18 cellular contexts compared by ENCODE assay signal in the genomic region with DNA sequence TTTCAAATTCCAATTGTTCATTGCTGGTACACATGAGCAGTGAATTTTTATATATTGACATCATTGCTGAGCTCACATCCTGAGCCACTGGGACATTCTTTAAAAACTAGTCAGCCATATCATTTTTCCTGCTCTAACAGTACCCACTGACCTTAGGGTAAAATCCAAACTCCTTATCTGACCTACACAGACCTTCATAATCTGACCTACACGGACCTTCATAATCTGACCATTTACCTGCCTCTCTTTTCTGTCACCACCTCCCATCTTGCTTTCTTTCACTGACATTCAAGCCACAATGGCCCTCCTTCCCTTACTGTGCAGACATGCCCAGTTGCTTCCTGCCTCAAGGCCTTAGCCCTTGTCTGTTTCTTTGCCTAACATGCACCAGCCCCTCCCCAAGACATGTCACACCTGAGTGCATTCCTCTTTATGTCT. TPM values are rescaled to one million over a fixed set of nuclear protein-coding genes. Genes with fewer than 3 reads are reported as not detected.
DNase-seq lines count a peak whose midpoint lies in the region; ATAC-seq, FAIRE-seq and TF ChIP-seq lines count a peak whose summit lies in the region.
"Had no signal": no experiment of that assay in that cellular context is flagged by ENCODE, and none has a peak within 500 bp of the region (broad histone marks: within the 10 kb centered on the region; RNA-seq: fewer than 3 reads in every experiment).

No MANE protein-coding gene starts in this region.

- H3F3A ChIP-seq in neural progenitor cell (ENCODE audit: low read depth) = no peaks in the 10 kb centered on the region

- intact Hi-C loops in mammary epithelial cell (cut with micrococcal nuclease) = no loop called here

- dilution Hi-C loops in mammary epithelial cell (cut with HindIII; ENCODE audit: low sequenced_read_pairs) = no loop called here

- FAIRE-seq in D721Med (lab: Jason Lieb, UNC) = no peak
- FAIRE-seq: frontal cortex had no signal

- H3K36me3 Mint-ChIP-seq in neural progenitor cell = no peaks in the 10 kb centered on the region

- H3K27ac ChIP-seq in mammary epithelial cell (ENCODE audit: insufficient read depth, low read depth, low read length) = peak overlapping the region; percentile 96
- H3K27ac ChIP-seq in neural progenitor cell = no peak overlapping the region
- H3K27ac ChIP-seq: neutrophil had no signal

- in situ Hi-C loops in mammary epithelial cell (cut with MboI; ENCODE audit: low sequenced_read_pairs in 2 of 2) = no loop called here

- H3K36me3 ChIP-seq in mammary epithelial cell (ENCODE audit: insufficient read depth, low read length) = no peaks in the 10 kb centered on the region
- H3K36me3 ChIP-seq in neural progenitor cell = no peaks in the 10 kb centered on the region
- H3K36me3 ChIP-seq: neutrophil had no signal

- H3K27me3 ChIP-seq in mammary epithelial cell (ENCODE audit: insufficient read depth, low read length) = no peaks in the 10 kb centered on the region
- H3K27me3 ChIP-seq in neural progenitor cell = no peaks in the 10 kb centered on the region
- H3K27me3 ChIP-seq: neutrophil had no signal

- H3K4me2 ChIP-seq in mammary epithelial cell (ENCODE audit: insufficient read depth, low read depth, low read length) (peak overlapping the region; percentile 66), neural progenitor cell (no peak overlapping the region)

- H3K9me3 ChIP-seq in mammary epithelial cell (replicated peaks; ENCODE audit: insufficient read depth, low read length) (no peaks in the 10 kb centered on the region), neural progenitor cell (ENCODE audit: low read depth) (no peaks in the 10 kb centered on the region)
- H3K9me3 ChIP-seq: neutrophil had no signal

- H2AFZ ChIP-seq in mammary epithelial cell (ENCODE audit: low read depth, low read length) (peak overlapping the region; percentile 53), neural progenitor cell (replicated peaks) (no peak overlapping the region)

- CTCF ChIA-PET in mammary epithelial cell (lab: Charles Lee; ENCODE audit: low non-redundant PET) = no interaction called here

- H3K79me2 ChIP-seq in mammary epithelial cell (ENCODE audit: insufficient read depth, low read length) (peaks cover 89% of the 10 kb centered on the region), neural progenitor cell (ENCODE audit: low read depth) (no peaks in the 10 kb centered on the region)

- no peak for ATAC-seq in GM18858 (IDR thresholded peaks at IDR 0.05; ENCODE audit: unreplicated experiment)

- peak; percentile 36 for DNase-seq in AG08396 (ENCODE audit: low spot score)
- peak; percentile 70 for DNase-seq in M059J (ENCODE audit: low read depth)
- peak; percentile 36 for DNase-seq in mammary epithelial cell
- peak; percentile 83 for DNase-seq in iris pigment epithelial cell (ENCODE audit: low read depth)
- no peak for DNase-seq in activated CD4-positive, alpha-beta T cell treated with anti-CD3 and anti-CD28 coated beads for 1 hour
- DNase-seq in D721Med (ENCODE audit: insufficient read length, low spot score) = no peak
- no peak for DNase-seq in neural progenitor cell (ENCODE audit: low spot score)
- DNase-seq: activated CD4-positive, alpha-beta T cell treated with anti-CD3 and anti-CD28 coated beads for 48 hours; caudate nucleus; NCI-H1092; NCI-H524 treated with DMSO at 0.1 percent for 48 hours; stimulated activated CD4-positive, alpha-beta T cell treated with anti-CD3 and anti-CD28 coated beads, Interleukin-15, amount 100 ng/mL, for 24 hours had no signal

- H3K4me3 Mint-ChIP-seq in neural progenitor cell = no peak overlapping the region

- peaks cover 4% of the 10 kb centered on the region for H3K4me1 Mint-ChIP-seq in neural progenitor cell

- 0% methylated on average over 1 of the region's 1 CpG for WGBS in mammary epithelial cell (ENCODE audit: low coverage, missing lambda C conversion rate)

- H3K4me1 ChIP-seq in mammary epithelial cell (ENCODE audit: insufficient read depth, low read length) = peaks cover 25% of the 10 kb centered on the region
- no peaks in the 10 kb centered on the region for H3K4me1 ChIP-seq in neural progenitor cell

- BruUV-seq in mammary epithelial cell (replicated peaks; lab: Mats Ljungman, UMichigan) = no TSS peak

- no peak overlapping the region for H3K27ac Mint-ChIP-seq in neural progenitor cell
- H3K27ac Mint-ChIP-seq: activated T-helper 2 cell treated with anti-CD3 and anti-CD28 coated beads, Interferon-gamma antibody, Interleukin-2, Interleukin-4, amounts not matched to agents 10 μg/mL and 5 μg/mL and 100 μg/mL, durations not matched to agents 14 hours and 24 hours and 36 hours had no signal

- H4K20me1 ChIP-seq in mammary epithelial cell (ENCODE audit: insufficient read depth, low read length) (no peaks in the 10 kb centered on the region), neural progenitor cell (ENCODE audit: low read depth) (no peaks in the 10 kb centered on the region)

- H3K4me3 ChIP-seq in mammary epithelial cell (replicated peaks in 1 of 3; ENCODE audit: insufficient read depth in 1 of 3, low read depth in 2 of 3, low read length in 3 of 3) = no peak overlapping the region
- no peak overlapping the region for H3K4me3 ChIP-seq in neural progenitor cell

- no peaks in the 10 kb centered on the region for H3K27me3 Mint-ChIP-seq in neural progenitor cell (ENCODE audit: insufficient read depth, low read depth)

- TF ChIP-seq CTCF in mammary epithelial cell (conservative IDR thresholded peaks at IDR 0.05 in 1 of 2, IDR thresholded peaks at IDR 0.05 in 1 of 2; ENCODE audit: extremely low read depth in 1 of 2, insufficient read depth in 1 of 2, low read depth in 1 of 2, low read length in 2 of 2) (no peak), D721Med (IDR thresholded peaks at IDR 0.05; ENCODE audit: insufficient read depth, missing control alignments) (no peak), neural progenitor cell (IDR thresholded peaks at IDR 0.05) (no peak)

- H3K9ac ChIP-seq in mammary epithelial cell (ENCODE audit: insufficient read depth, low read length) (no peak overlapping the region), neural progenitor cell (no peak overlapping the region)

- peaks cover 3% of the 10 kb centered on the region for H3K9me3 Mint-ChIP-seq in neural progenitor cell
- H3K9me3 Mint-ChIP-seq: activated T-helper 2 cell treated with anti-CD3 and anti-CD28 coated beads, Interferon-gamma antibody, Interleukin-2, Interleukin-4, amounts not matched to agents 10 μg/mL and 5 μg/mL and 100 μg/mL, durations not matched to agents 14 hours and 24 hours and 36 hours had no signal

RNA-seq across cellular contexts. Expression of a gene that starts 16.1 kb away (rescaled TPM):
- 0.02 and 0.05 TPM in 2 replicates for total RNA-seq in M059J (2014; rRNA removed; shearing (Covaris generic))
- total RNA-seq in mammary epithelial cell = 1 to 10 TPM in 1 of 2 donors, under 1 TPM in 1; 0.50 to 1.3 TPM
- 0.66 TPM for polyA plus RNA-seq in mammary epithelial cell
- polyA minus RNA-seq in mammary epithelial cell = not detected
- total RNA-seq in neural progenitor cell (ENCODE audit: low replicate concordance) = 0.43 and 0.74 TPM in 2 replicates

RNA-seq across cellular contexts. Expression of a gene that starts 17.6 kb away (rescaled TPM):
- 0.39 and 2.2 TPM in 2 replicates for total RNA-seq in M059J (2014; rRNA removed; shearing (Covaris generic))
- total RNA-seq in mammary epithelial cell (10 to 100 TPM in 1 of 2 donors, 1 to 10 TPM in 1; 3.8 to 17.1 TPM), neural progenitor cell (ENCODE audit: low replicate concordance) (not detected in 2 replicates)
- polyA plus RNA-seq in mammary epithelial cell = 6.5 TPM
- polyA minus RNA-seq in mammary epithelial cell = not detected

RNA-seq across cellular contexts. Expression of a gene that starts 48.7 kb away (rescaled TPM):
- total RNA-seq in M059J (2014; rRNA removed; shearing (Covaris generic)) = not detected in 2 replicates
- total RNA-seq in mammary epithelial cell = not detected
- not detected for polyA plus RNA-seq in mammary epithelial cell
- not detected for polyA minus RNA-seq in mammary epithelial cell
- total RNA-seq in neural progenitor cell (ENCODE audit: low replicate concordance) = not detected in 2 replicates
- total RNA-seq: activated T-helper 2 cell treated with anti-CD3 and anti-CD28 coated beads, Interferon-gamma antibody, Interleukin-2, Interleukin-4, amounts not matched to agents 10 μg/mL and 5 μg/mL and 100 μg/mL, durations not matched to agents 14 hours and 24 hours and 36 hours; frontal cortex; urinary bladder had no signal
- polyA plus RNA-seq: BJ, urinary bladder had no signal

Comparison
In these comparisons a context has a peak if more than half of its experiments do, and no peak if none do; other contexts are left out.
1. DNase-seq: peak in AG08396 (single experiment), M059J (single experiment), mammary epithelial cell (single experiment) and iris pigment epithelial cell (single experiment); none in activated CD4-positive, alpha-beta T cell treated with anti-CD3 and anti-CD28 coated beads for 1 hour (single experiment), D721Med (single experiment) and neural progenitor cell (single experiment).